17 cellular contexts compared by ENCODE assay signal in the genomic region with DNA sequence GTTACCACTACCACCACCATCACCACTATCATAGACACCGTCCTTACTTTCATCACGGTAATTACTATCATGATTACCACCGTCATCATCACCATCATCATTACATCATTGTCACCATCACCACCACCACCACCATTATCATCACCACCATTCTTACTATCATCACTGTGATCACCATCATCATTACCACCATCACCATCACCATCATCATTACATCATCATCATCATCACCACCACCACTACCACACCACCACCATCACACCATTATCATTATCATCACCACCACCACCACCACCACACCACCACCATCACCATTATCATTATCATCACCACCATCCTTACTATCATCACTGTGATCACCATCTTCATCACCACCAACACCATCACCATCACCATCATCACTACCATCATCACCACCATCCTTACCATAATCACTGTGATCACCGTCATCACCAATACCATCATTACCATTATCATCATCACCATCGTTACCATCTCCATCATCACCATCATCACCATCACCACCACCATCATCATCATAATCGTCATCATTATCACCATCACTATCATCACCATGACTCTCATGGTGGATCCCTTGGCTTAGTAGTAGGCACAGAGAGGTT.
"Had no signal": no experiment of that assay in that cellular context is flagged by ENCODE, and none has a peak within 500 bp of the region (broad histone marks: within the 10 kb centered on the region; RNA-seq: fewer than 3 reads in every experiment).

No MANE protein-coding gene starts in this region.

- H3K4me3 Mint-ChIP-seq: activated CD4-positive, alpha-beta memory T cell treated with anti-CD3 and anti-CD28 coated beads, Interleukin-2, amount 10 ng/mL, durations not matched to agents 7 days and 5 days; activated T-cell treated with anti-CD3 and anti-CD28 coated beads, Interleukin-2, amount 50 U/mL, for 4 hours; central memory CD8-positive, alpha-beta T cell; WTC11 had no signal

- H3K27me3 ChIP-seq: body of pancreas had no signal

- H3K9me3 ChIP-seq: body of pancreas, gastroesophageal sphincter, heart right ventricle, lower lobe of right lung, sigmoid colon, spleen, transverse colon had no signal

- H3K4me1 Mint-ChIP-seq: activated CD4-positive, alpha-beta memory T cell treated with anti-CD3 and anti-CD28 coated beads, Interleukin-2, amount 10 ng/mL, durations not matched to agents 7 days and 5 days; central memory CD8-positive, alpha-beta T cell; WTC11 had no signal

- H3K27ac Mint-ChIP-seq: activated CD4-positive, alpha-beta memory T cell treated with anti-CD3 and anti-CD28 coated beads, Interleukin-2, amount 10 ng/mL, durations not matched to agents 7 days and 5 days; activated naive CD4-positive, alpha-beta T cell treated with anti-CD3 and anti-CD28 coated beads, Interleukin-2, amount 50 U/mL, for 72 hours; WTC11 had no signal

- DNase-seq: activated CD4-positive, alpha-beta memory T cell treated with anti-CD3 and anti-CD28 coated beads, Interleukin-2, amount 10 ng/mL, durations not matched to agents 7 days and 5 days; activated CD4-positive, alpha-beta T cell treated with anti-CD3 and anti-CD28 coated beads for 4 hours; activated gamma-delta T cell; activated T-cell treated with anti-CD3 and anti-CD28 coated beads, Interleukin-2, amount 50 U/mL, for 4 hours; body of pancreas; effector CD8-positive, alpha-beta T cell; heart right ventricle; left colon; lower lobe of right lung; sigmoid colon; transverse colon had no signal

- ATAC-seq: activated T-cell treated with anti-CD3 and anti-CD28 coated beads, Interleukin-2, amount 50 U/mL, for 4 hours; body of pancreas; gastroesophageal sphincter; heart right ventricle; left colon; WTC11 had no signal

- H3K27ac ChIP-seq: body of pancreas, gastroesophageal sphincter, heart right ventricle, lower lobe of right lung, sigmoid colon, spleen, transverse colon had no signal

- H3K4me1 ChIP-seq: body of pancreas, gastroesophageal sphincter, heart right ventricle, lower lobe of right lung, sigmoid colon, spleen, transverse colon had no signal

- H3K4me3 ChIP-seq: body of pancreas, gastroesophageal sphincter, heart right ventricle, lower lobe of right lung, sigmoid colon, spleen, transverse colon had no signal

- FAIRE-seq: TTC549 had no signal

- H3K27me3 Mint-ChIP-seq: activated CD4-positive, alpha-beta memory T cell treated with anti-CD3 and anti-CD28 coated beads, Interleukin-2, amount 10 ng/mL, durations not matched to agents 7 days and 5 days had no signal

- H3K9me3 Mint-ChIP-seq: activated CD4-positive, alpha-beta memory T cell treated with anti-CD3 and anti-CD28 coated beads, Interleukin-2, amount 10 ng/mL, durations not matched to agents 7 days and 5 days; activated naive CD4-positive, alpha-beta T cell treated with anti-CD3 and anti-CD28 coated beads, Interleukin-2, amount 50 U/mL, for 72 hours; activated T-cell treated with anti-CD3 and anti-CD28 coated beads, Interleukin-2, amount 50 U/mL, for 4 hours; central memory CD8-positive, alpha-beta T cell had no signal

- H3K36me3 ChIP-seq: gastroesophageal sphincter, heart right ventricle, lower lobe of right lung, sigmoid colon, spleen, transverse colon had no signal

- H3K36me3 Mint-ChIP-seq: activated naive CD4-positive, alpha-beta T cell treated with anti-CD3 and anti-CD28 coated beads, Interleukin-2, amount 50 U/mL, for 72 hours had no signal
